ENCODE assay signal across 8 cellular contexts in genomic region chr15:24956131-24956838, GRCh38. TPM values are rescaled to one million over a fixed set of nuclear protein-coding genes. Genes with fewer than 3 reads are reported as not detected.
DNase-seq lines count a peak whose midpoint lies in the region; ATAC-seq, FAIRE-seq and TF ChIP-seq lines count a peak whose summit lies in the region.

No MANE protein-coding gene starts in this region.

- dilution Hi-C loops in keratinocyte (cut with MboI; ENCODE audit: extremely low pct_ligation_motif_present, low sequenced_read_pairs) = no loop called here

- TF ChIP-seq CTCF in keratinocyte (optimal IDR thresholded peaks at IDR 0.05 in 1 of 3, IDR thresholded peaks at IDR 0.05 in 1 of 3, conservative IDR thresholded peaks at IDR 0.05 in 1 of 3; ENCODE audit: extremely low read depth in 1 of 3, insufficient read depth in 2 of 3, low read length in 3 of 3) = no peak

- peak overlapping the region; percentile 73 for H3K4me2 ChIP-seq in keratinocyte (ENCODE audit: control insufficient read depth, extremely low read depth, insufficient read depth, low read depth, low read length)

- DNase-seq in NCI-H1694 (lab: John Stamatoyannopoulos, UW) (peak; percentile 72), keratinocyte (ENCODE audit: low read depth, low spot score) (no peak), NCI-H345 (lab: John Stamatoyannopoulos, UW) (no peak)
- peak; percentile 22 to 57 (median 44) for DNase-seq in activated CD4-positive, CD25-positive, alpha-beta regulatory T cell (lab: John Stamatoyannopoulos, UW)
- peak; percentile 79 for DNase-seq in central memory CD4-positive, alpha-beta T cell
- peak; percentile 14 to 53 (median 46) for DNase-seq in stimulated activated CD4-positive, alpha-beta T cell treated with anti-CD3 and anti-CD28 coated beads, Interleukin-12 subunit alpha, Interleukin-12 subunit beta, amount 100 ng/mL, for 48 hours (ENCODE audit: low read depth in 2 of 3, low spot score in 1 of 3)

- FAIRE-seq in keratinocyte (lab: Jason Lieb, UNC) = peak; percentile 5

- H2AFZ ChIP-seq in keratinocyte (ENCODE audit: control insufficient read depth, low read length) = peak overlapping the region; percentile 78

- peak overlapping the region; percentile 56 to 88 (median 64) for H3K4me3 ChIP-seq in keratinocyte (ENCODE audit: control insufficient read depth in 2 of 3, extremely low read depth in 1 of 3, insufficient read depth in 2 of 3, low read depth in 1 of 3, low read length in 3 of 3)

- peaks cover 4% of the 10 kb centered on the region for H3K9me3 ChIP-seq in keratinocyte (ENCODE audit: control insufficient read depth, low read depth, low read length)

- H3K9me1 ChIP-seq in keratinocyte (ENCODE audit: control insufficient read depth, extremely low read depth, insufficient read depth, low read length) = no peaks in the 10 kb centered on the region

- H3K27me3 ChIP-seq in keratinocyte (ENCODE audit: control insufficient read depth, extremely low read depth, insufficient read depth, low read length) = no peaks in the 10 kb centered on the region

- peak overlapping the region; percentile 80 for H3K9ac ChIP-seq in keratinocyte (ENCODE audit: control insufficient read depth, extremely low read depth, insufficient read depth, low read length)

- H3K4me1 ChIP-seq in keratinocyte (ENCODE audit: control insufficient read depth, extremely low read depth, insufficient read depth, low read length) = no peaks in the 10 kb centered on the region

- H3K27ac ChIP-seq in keratinocyte (ENCODE audit: control insufficient read depth, insufficient read depth, low read length) = peak overlapping the region; percentile 67

- H4K20me1 ChIP-seq in keratinocyte (ENCODE audit: control insufficient read depth, extremely low read depth, insufficient read depth, low read length) = no peaks in the 10 kb centered on the region

- ATAC-seq in HG02678 (IDR thresholded peaks at IDR 0.05; ENCODE audit: unreplicated experiment) = peak; percentile 74

- TF ChIP-seq POLR2A in GM10847 (IDR thresholded peaks at IDR 0.05; ENCODE audit: extremely low read depth, insufficient read length) = peak; percentile 33

- H3K79me2 ChIP-seq in keratinocyte (ENCODE audit: control insufficient read depth, insufficient read depth, low read length) = peaks cover 54% of the 10 kb centered on the region

- no peaks in the 10 kb centered on the region for H3K36me3 ChIP-seq in keratinocyte (ENCODE audit: control insufficient read depth in 2 of 2, extremely low read depth in 1 of 2, insufficient read depth in 2 of 2, low read length in 2 of 2)

RNA-seq across cellular contexts. Expression of gene SNRPN, which starts 1.5 kb away (rescaled TPM):
- 93.0 to 125 TPM (median 102 TPM) in 3 replicates for polyA plus RNA-seq in keratinocyte
- polyA plus RNA-seq in keratinocyte (2011; ENCODE audit: low read depth) = 50.1 TPM
- 144 and 181 TPM in 2 replicates for polyA plus RNA-seq in keratinocyte (2011; cell fraction: cytosol; rRNA removed)
- 86.5 and 86.9 TPM in 2 replicates for polyA plus RNA-seq in keratinocyte (2011; cell fraction: nucleus; rRNA removed)
- 43.8 and 97.5 TPM in 2 replicates for polyA plus RNA-seq in keratinocyte (2012; ENCODE audit: low replicate concordance)
- polyA minus RNA-seq in keratinocyte = 82.7 to 103 TPM (median 91.9 TPM) in 3 replicates
- 101 TPM for polyA minus RNA-seq in keratinocyte (2011; cell fraction: cytosol; rRNA and poly(A)+ RNA removed)
- polyA minus RNA-seq in keratinocyte (2011; cell fraction: nucleus; rRNA and poly(A)+ RNA removed) = 38.6 and 58.7 TPM in 2 replicates

RNA-seq across cellular contexts. Expression of gene SNURF, which starts 1.5 kb away (rescaled TPM):
- polyA plus RNA-seq in keratinocyte = 6.9 to 12.0 TPM (median 11.1 TPM) in 3 replicates
- 2.0 TPM for polyA plus RNA-seq in keratinocyte (2011; ENCODE audit: low read depth)
- 8.1 and 9.2 TPM in 2 replicates for polyA plus RNA-seq in keratinocyte (2011; cell fraction: cytosol; rRNA removed)
- polyA plus RNA-seq in keratinocyte (2011; cell fraction: nucleus; rRNA removed) = 8.4 and 9.9 TPM in 2 replicates
- polyA plus RNA-seq in keratinocyte (2012; ENCODE audit: low replicate concordance) = 48.7 and 68.1 TPM in 2 replicates
- 1.6 to 11.4 TPM (median 11.2 TPM) in 3 replicates for polyA minus RNA-seq in keratinocyte
- polyA minus RNA-seq in keratinocyte (2011; cell fraction: cytosol; rRNA and poly(A)+ RNA removed) = not detected
- polyA minus RNA-seq in keratinocyte (2011; cell fraction: nucleus; rRNA and poly(A)+ RNA removed) = 8.5 and 17.5 TPM in 2 replicates

Comparison
In these comparisons a context has a peak if more than half of its experiments do, and no peak if none do; other contexts are left out.
1. DNase-seq: peak in NCI-H1694 (single experiment), activated CD4-positive, CD25-positive, alpha-beta regulatory T cell (4 of 4), central memory CD4-positive, alpha-beta T cell (single experiment) and stimulated activated CD4-positive, alpha-beta T cell treated with anti-CD3 and anti-CD28 coated beads, Interleukin-12 subunit alpha, Interleukin-12 subunit beta, amount 100 ng/mL, for 48 hours (3 of 3); none in keratinocyte (single experiment) and NCI-H345 (single experiment).